In genomic region chr11:77994434-77995362, GRCh38 we compare ENCODE assay signal across 1 cellular context.
TF ChIP-seq lines count a peak whose summit lies in the region.

TSS of gene INTS4 (minus strand) at chr11:77994668. CDS start at chr11:77994643, 25 bp downstream.

TF ChIP-seq in WTC11, 78 proteins besides CTCF, POLR2A, EP300 and RAD21 (continued from another document):
- TF ChIP-seq PRDM15 (CRISPR knock-in tag; IDR thresholded peaks at IDR 0.05) (peak; percentile 98), ERG (CRISPR knock-in tag; IDR thresholded peaks at IDR 0.05) (no peak), ZNF138 (CRISPR knock-in tag; conservative IDR thresholded peaks at IDR 0.05) (no peak), JAZF1 (CRISPR knock-in tag; IDR thresholded peaks at IDR 0.05) (no peak), FOXK1 (CRISPR knock-in tag; IDR thresholded peaks at IDR 0.05) (peak; percentile 94), HMGXB4 (CRISPR knock-in tag; IDR thresholded peaks at IDR 0.05) (no peak), RELA (CRISPR knock-in tag; IDR thresholded peaks at IDR 0.05; ENCODE audit: borderline replicate concordance) (no peak), CDX4 (CRISPR knock-in tag; IDR thresholded peaks at IDR 0.05; ENCODE audit: borderline replicate concordance) (no peak), RORB (CRISPR knock-in tag; IDR thresholded peaks at IDR 0.05) (no peak), ARID4B (CRISPR knock-in tag; IDR thresholded peaks at IDR 0.05; ENCODE audit: borderline replicate concordance) (peak; percentile 37; the same call in 1 of the 2 replicates), AFF4 (CRISPR knock-in tag; IDR thresholded peaks at IDR 0.05; ENCODE audit: borderline replicate concordance) (no peak), ATF3 (CRISPR knock-in tag; conservative IDR thresholded peaks at IDR 0.05) (no peak), TCF7 (CRISPR knock-in tag; IDR thresholded peaks at IDR 0.05; ENCODE audit: low read depth) (no peak), E2F5 (CRISPR knock-in tag; IDR thresholded peaks at IDR 0.05) (no peak; the same call in 1 of the 2 replicates), ZNF232 (CRISPR knock-in tag; IDR thresholded peaks at IDR 0.05) (no peak), MYBL2 (CRISPR knock-in tag; IDR thresholded peaks at IDR 0.05) (peak; percentile 59; the same call in 1 of the 2 replicates), ZBTB21 (CRISPR knock-in tag; IDR thresholded peaks at IDR 0.05; ENCODE audit: borderline replicate concordance) (no peak), NR3C1 (CRISPR knock-in tag; conservative IDR thresholded peaks at IDR 0.05; ENCODE audit: low read depth) (no peak), TEAD4 (CRISPR knock-in tag; IDR thresholded peaks at IDR 0.05) (no peak), JUN (CRISPR knock-in tag; IDR thresholded peaks at IDR 0.05) (no peak), CREB1 (CRISPR knock-in tag; IDR thresholded peaks at IDR 0.05) (no peak), STAT6 (CRISPR knock-in tag; conservative IDR thresholded peaks at IDR 0.05; ENCODE audit: low read depth) (no peak)
